In genomic region chr19:532578-533484, GRCh38 we compare ENCODE assay signal across 8 cellular contexts. TPM values are rescaled to one million over a fixed set of nuclear protein-coding genes. Genes with fewer than 3 reads are reported as not detected.
DNase-seq lines count a peak whose midpoint lies in the region; ATAC-seq and TF ChIP-seq lines count a peak whose summit lies in the region.

No MANE protein-coding gene starts in this region.

- intact Hi-C loops in CD4-positive, alpha-beta T cell (cut with DNase I, micrococcal nuclease): loop anchor here in 1 of 2 experiments (1.0 kb wide), 1 partner anchor 38 kb away; no protein-coding TSS in a partner anchor
- intact Hi-C loops in Right ventricle myocardium superior (cut with DNase I): no loop called here

- peaks cover 9% of the 10 kb centered on the region for H3K4me1 ChIP-seq in HAP-1
- peaks cover 25% of the 10 kb centered on the region for H3K4me1 ChIP-seq in OCI-LY1 (ENCODE audit: insufficient read depth, low read length, severe bottlenecking)

- H2AFZ ChIP-seq in OCI-LY1 (ENCODE audit: low read length): no peak overlapping the region

- peaks cover 9% of the 10 kb centered on the region for H3K36me3 Mint-ChIP-seq in CD4-positive, alpha-beta T cell (ENCODE audit: low read depth)

- peak in 5 of 10 experiments; percentile 20 to 43 (median 28) for DNase-seq in CD4-positive, alpha-beta T cell
- DNase-seq in HAP-1 (ENCODE audit: low spot score in 2 of 2): peak; percentile 46 to 67
- peak; percentile 65 for DNase-seq in amniotic epithelial cell (ENCODE audit: low read depth)
- DNase-seq in Right ventricle myocardium superior: peak; percentile 92
- DNase-seq in nucleus accumbens (lab: John Stamatoyannopoulos, UW): peak in 55 of 56 donors; percentile 20 to 88 (median 76)

- peak overlapping the region; percentile 85 for H3K4me2 ChIP-seq in OCI-LY1 (ENCODE audit: low read length)

- ATAC-seq in CD4-positive, alpha-beta T cell (ENCODE audit: poor library complexity): no peak
- ATAC-seq in Right ventricle myocardium superior (ENCODE audit: poor library complexity) (peak; percentile 68), GM21576 (IDR thresholded peaks at IDR 0.05; ENCODE audit: unreplicated experiment) (no peak), HG03175 (IDR thresholded peaks at IDR 0.05; ENCODE audit: unreplicated experiment) (no peak)

- in situ Hi-C loops in HAP-1 (cut with MboI; ENCODE audit: low sequenced_read_pairs): no loop called here

- no peaks in the 10 kb centered on the region for H4K20me1 ChIP-seq in OCI-LY1 (ENCODE audit: insufficient read depth, low read length)

- H3K27ac ChIP-seq in CD4-positive, alpha-beta T cell (ENCODE audit: low read depth, low read length): peak overlapping the region; percentile 46
- no peak overlapping the region for H3K27ac ChIP-seq in OCI-LY1 (ENCODE audit: low read depth, low read length, poor library complexity, severe bottlenecking)

- H3K27me3 ChIP-seq in CD4-positive, alpha-beta T cell (ENCODE audit: control insufficient read depth, insufficient read depth, low read length): no peaks in the 10 kb centered on the region
- H3K27me3 ChIP-seq in HAP-1 (ENCODE audit: low read depth) (no peaks in the 10 kb centered on the region), OCI-LY1 (ENCODE audit: insufficient read depth, low read length) (no peaks in the 10 kb centered on the region)

- H3K36me3 ChIP-seq in HAP-1 (replicated peaks) (peaks cover 34% of the 10 kb centered on the region), OCI-LY1 (ENCODE audit: insufficient read depth, low read length) (peaks cover 11% of the 10 kb centered on the region)

- POLR2A ChIA-PET in CD4-positive, alpha-beta T cell (lab: Charles Lee): interaction anchor here (0.6 to 6.0 kb wide), 11 partner anchors 9 to 129 kb away, joined by 3 to 75 read pairs (median 4); partner anchors contain the start of gene GZMM

- H3K4me3 Mint-ChIP-seq in CD4-positive, alpha-beta T cell: peak overlapping the region; percentile 87

- peak; percentile 52 for TF ChIP-seq CTCF in CD4-positive, alpha-beta T cell (IDR thresholded peaks at IDR 0.05)
- peak; percentile 51 for TF ChIP-seq CTCF in OCI-LY1 (IDR thresholded peaks at IDR 0.05; ENCODE audit: low read length)

- no peaks in the 10 kb centered on the region for H3K9me2 ChIP-seq in OCI-LY1 (ENCODE audit: low read depth, low read length)

- H3K4me3 ChIP-seq in HAP-1: peak overlapping the region; percentile 96
- peak overlapping the region; percentile 95 for H3K4me3 ChIP-seq in OCI-LY1 (ENCODE audit: low read depth, low read length, poor library complexity, severe bottlenecking)

- CTCF ChIA-PET in CD4-positive, alpha-beta T cell (lab: Charles Lee): interaction anchor here (1.0 to 4.2 kb wide), 4 partner anchors 14 to 54 kb away, joined by 3 to 58 read pairs (median 9); partner anchors contain the start of gene TPGS1

- peak overlapping the region; percentile 78 for H3K27ac Mint-ChIP-seq in CD4-positive, alpha-beta T cell

- H3K27me3 Mint-ChIP-seq in CD4-positive, alpha-beta T cell: no peaks in the 10 kb centered on the region

- no peaks in the 10 kb centered on the region for H3F3A ChIP-seq in OCI-LY1 (ENCODE audit: insufficient read depth, low read length)

- H3K9me3 Mint-ChIP-seq in CD4-positive, alpha-beta T cell: no peaks in the 10 kb centered on the region

- peak overlapping the region; percentile 71 for H3K9ac ChIP-seq in OCI-LY1 (ENCODE audit: low read length)

- no peaks in the 10 kb centered on the region for H3K9me3 ChIP-seq in CD4-positive, alpha-beta T cell (ENCODE audit: control insufficient read depth, low read length)
- no peaks in the 10 kb centered on the region for H3K9me3 ChIP-seq in HAP-1
- H3K9me3 ChIP-seq in OCI-LY1 (ENCODE audit: low read length): no peaks in the 10 kb centered on the region

- peaks cover 9% of the 10 kb centered on the region for H3K4me1 Mint-ChIP-seq in CD4-positive, alpha-beta T cell (ENCODE audit: low read depth)

- H3K79me2 ChIP-seq in OCI-LY1 (ENCODE audit: insufficient read depth, low read length): no peaks in the 10 kb centered on the region

RNA-seq across cellular contexts. Expression of gene CDC34, which starts 1.3 kb away (rescaled TPM):
- 10 to 100 TPM; 38.5 to 43.4 TPM for total RNA-seq in CD4-positive, alpha-beta T cell
- total RNA-seq in Right ventricle myocardium superior: 86.3 TPM

RNA-seq across cellular contexts. Expression of gene GZMM, which starts 11.0 kb away (rescaled TPM):
- total RNA-seq in CD4-positive, alpha-beta T cell: 10 to 100 TPM; 41.6 to 46.3 TPM
- 0.32 TPM for total RNA-seq in Right ventricle myocardium superior

RNA-seq across cellular contexts. Expression of gene TPGS1, which starts 25.5 kb away (rescaled TPM):
- 10 to 100 TPM; 17.2 to 18.2 TPM for total RNA-seq in CD4-positive, alpha-beta T cell
- 10.8 TPM for total RNA-seq in Right ventricle myocardium superior

RNA-seq across cellular contexts. Expression of gene MADCAM1, which starts 36.5 kb away (rescaled TPM):
- under 1 TPM; 0.20 to 0.91 TPM for total RNA-seq in CD4-positive, alpha-beta T cell
- total RNA-seq in Right ventricle myocardium superior: 0.24 TPM

RNA-seq across cellular contexts. Expression of gene BSG, which starts 39.6 kb away (rescaled TPM):
- total RNA-seq in CD4-positive, alpha-beta T cell: 10 to 100 TPM; 68.7 to 71.6 TPM
- total RNA-seq in Right ventricle myocardium superior: 1,928 TPM

Comparison
In these comparisons a context has a peak if more than half of its experiments do, and no peak if none do; other contexts are left out.
1. RNA of gene GZMM, which starts 11.0 kb away (total RNA-seq): 41.6 to 46.3 TPM in CD4-positive, alpha-beta T cell; 0.32 TPM in Right ventricle myocardium superior (single experiment); every median in the first group is over 10 times any median in the second.